Comparison of ENCODE assay signal across 24 cellular contexts in the genomic region with DNA sequence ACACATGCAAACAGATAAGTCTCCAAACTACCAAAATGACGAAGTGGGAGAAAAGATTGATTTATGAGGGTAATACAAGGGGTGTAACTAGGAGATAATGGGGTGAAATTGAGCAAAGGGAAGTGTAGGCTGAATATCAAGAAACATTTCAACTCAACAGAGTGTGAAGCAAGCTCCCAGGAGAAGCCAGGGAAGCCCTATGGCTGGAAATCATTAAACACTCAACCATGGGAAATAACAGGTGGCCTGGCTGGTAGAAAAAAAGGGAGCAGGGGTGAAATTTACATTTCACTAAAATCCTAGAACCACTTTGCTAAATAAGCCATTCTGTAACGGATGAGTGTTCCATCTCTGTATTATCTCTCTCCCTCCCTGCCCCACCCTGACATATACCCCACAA. TPM values are rescaled to one million over a fixed set of nuclear protein-coding genes. Genes with fewer than 3 reads are reported as not detected.
"Had no signal": no experiment of that assay in that cellular context is flagged by ENCODE, and none has a peak within 500 bp of the region (broad histone marks: within the 10 kb centered on the region; RNA-seq: fewer than 3 reads in every experiment).

No MANE protein-coding gene starts in this region.

- H3K27me3 ChIP-seq: breast epithelium, left lung, right lobe of liver, thyroid gland, upper lobe of right lung had no signal

- H3K36me3 Mint-ChIP-seq: activated naive CD8-positive, alpha-beta T cell treated with anti-CD3 and anti-CD28 coated beads for 36 hours; naive thymus-derived CD4-positive, alpha-beta T cell had no signal

- H3K27ac Mint-ChIP-seq: activated CD8-positive, alpha-beta T cell treated with anti-CD3 and anti-CD28 coated beads, Interleukin-2, amount 10 ng/mL, durations not matched to agents 7 days and 5 days; activated naive CD8-positive, alpha-beta T cell treated with anti-CD3 and anti-CD28 coated beads for 36 hours; activated T-cell treated with anti-CD3 and anti-CD28 coated beads, Interleukin-2, amount 50 U/mL, for 24 hours; activated T-helper 17 cell treated with anti-CD3 and anti-CD28 coated beads, Interleukin-2, amount 50 U/mL, for 72 hours; naive thymus-derived CD4-positive, alpha-beta T cell; stimulated activated naive CD8-positive, alpha-beta T cell treated with anti-CD3 and anti-CD28 coated beads, Interleukin-15, Interleukin-2, amounts not matched to agents 100 ng/mL and 50 ng/mL, for 24 hours had no signal

- H3K27ac ChIP-seq: breast epithelium, left lung, right lobe of liver, skin epidermis, thyroid gland, upper lobe of right lung had no signal

- H3K4me3 Mint-ChIP-seq: activated CD8-positive, alpha-beta T cell treated with anti-CD3 and anti-CD28 coated beads, Interleukin-2, amount 10 ng/mL, durations not matched to agents 7 days and 5 days; activated naive CD8-positive, alpha-beta T cell treated with anti-CD3 and anti-CD28 coated beads for 36 hours; activated T-cell treated with anti-CD3 and anti-CD28 coated beads, Interleukin-2, amount 50 U/mL, for 24 hours; activated T-helper 17 cell treated with anti-CD3 and anti-CD28 coated beads, Interleukin-2, amount 50 U/mL, for 72 hours; central memory CD8-positive, alpha-beta T cell; naive thymus-derived CD4-positive, alpha-beta T cell; stimulated activated naive CD8-positive, alpha-beta T cell treated with anti-CD3 and anti-CD28 coated beads, Interleukin-15, Interleukin-2, amounts not matched to agents 100 ng/mL and 50 ng/mL, for 24 hours had no signal

- DNase-seq: activated CD4-positive, alpha-beta T cell treated with anti-CD3 and anti-CD28 coated beads for 1 hour; activated CD4-positive, alpha-beta T cell treated with anti-CD3 and anti-CD28 coated beads, Interleukin-2, amount 50 U/mL, for 1 hour; activated CD8-positive, alpha-beta T cell treated with anti-CD3 and anti-CD28 coated beads, Interleukin-2, amount 10 ng/mL, durations not matched to agents 7 days and 5 days; activated naive CD8-positive, alpha-beta T cell treated with anti-CD3 and anti-CD28 coated beads for 36 hours; activated T-cell treated with anti-CD3 and anti-CD28 coated beads, Interleukin-2, amount 50 U/mL, for 24 hours; effector memory CD4-positive, alpha-beta T cell; foreskin melanocyte; kidney; left lung; naive thymus-derived CD4-positive, alpha-beta T cell; right lobe of liver; stimulated activated CD4-positive, alpha-beta T cell treated with anti-CD3 and anti-CD28 coated beads, Interleukin-1b, Interleukin-23, amount 100 ng/mL, for 48 hours; substantia nigra; T-helper 9 cell; thyroid gland; upper lobe of right lung had no signal

- H3K4me1 Mint-ChIP-seq: activated T-helper 17 cell treated with anti-CD3 and anti-CD28 coated beads, Interleukin-2, amount 50 U/mL, for 72 hours; central memory CD8-positive, alpha-beta T cell; naive thymus-derived CD4-positive, alpha-beta T cell had no signal

- FAIRE-seq: astrocyte, colon, kidney had no signal

- H3K4me3 ChIP-seq: breast epithelium, left lung, lung, right lobe of liver, skin epidermis, thyroid gland, upper lobe of right lung had no signal

- H3K9me3 ChIP-seq: right lobe of liver, thyroid gland, upper lobe of right lung had no signal

- H3K4me1 ChIP-seq: breast epithelium, left lung, thyroid gland, upper lobe of right lung had no signal

- H3K36me3 ChIP-seq: breast epithelium, left lung, right lobe of liver, thyroid gland, upper lobe of right lung had no signal

RNA-seq across cellular contexts. Expression of a gene that starts 40.9 kb away (rescaled TPM):
- polyA plus RNA-seq: naive thymus-derived CD4-positive, alpha-beta T cell had no signal
